ENCODE assay signal across 13 cellular contexts in genomic region chr17:82399030-82399429, GRCh38. TPM values are rescaled to one million over a fixed set of nuclear protein-coding genes. Genes with fewer than 3 reads are reported as not detected.
A peak's percentile ranks its signal among the peaks of the same experiment; 100 is the strongest.
DNase-seq lines count a peak whose midpoint lies in the region; ATAC-seq and TF ChIP-seq lines count a peak whose summit lies in the region.
"Had no signal": no experiment of that assay in that cellular context is flagged by ENCODE, and none has a peak within 500 bp of the region (broad histone marks: within the 10 kb centered on the region; RNA-seq: fewer than 3 reads in every experiment).

No MANE protein-coding gene starts in this region.

- no peaks in the 10 kb centered on the region for H3K9me3 ChIP-seq in SJSA1 (replicated peaks)
- H3K9me3 ChIP-seq in gastroesophageal sphincter, result no peaks in the 10 kb centered on the region

- H3K36me3 Mint-ChIP-seq in stimulated activated memory B cell treated with anti-CD40 and anti-IgM and Interleukin-4, amounts not matched to agents 10 μg/mL and 1 μg/mL and 100 μg/mL, for 72 hours, result peaks cover 62% of the 10 kb centered on the region

- no peak overlapping the region for H3K4me3 Mint-ChIP-seq in stimulated activated memory B cell treated with anti-CD40 and anti-IgM and Interleukin-4, amounts not matched to agents 10 μg/mL and 1 μg/mL and 100 μg/mL, for 72 hours

- H3K27ac ChIP-seq in SJSA1, result no peak overlapping the region
- H3K27ac ChIP-seq in gastroesophageal sphincter, result peak overlapping the region in 1 of 4 donors; percentile 49
- peak overlapping the region in 14 of 21 experiments; percentile 14 to 82 (median 72) for H3K27ac ChIP-seq in skin epidermis

- H3K27me3 Mint-ChIP-seq in stimulated activated memory B cell treated with anti-CD40 and anti-IgM and Interleukin-4, amounts not matched to agents 10 μg/mL and 1 μg/mL and 100 μg/mL, for 72 hours, result no peaks in the 10 kb centered on the region

- WGBS in gastroesophageal sphincter (ENCODE audit: low coverage in 1 of 2), 2 donors, result 49 to 60% methylated on average over 3 to 8 of the region's 14 CpGs

- ATAC-seq in gastroesophageal sphincter, result peak; percentile 20
- ATAC-seq in HG02588 (IDR thresholded peaks at IDR 0.05; ENCODE audit: unreplicated experiment), result no peak
- no peak for ATAC-seq in stimulated activated memory B cell treated with anti-CD40 and anti-IgM and Interleukin-4, amounts not matched to agents 10 μg/mL and 1 μg/mL and 100 μg/mL, for 72 hours
- ATAC-seq: activated CD4-positive, CD25-positive, alpha-beta regulatory T cell treated with anti-CD3 and anti-CD28 coated beads, Interleukin-2, amount 50 U/mL, for 24 hours had no signal

- no peaks in the 10 kb centered on the region for H3K9me3 Mint-ChIP-seq in stimulated activated memory B cell treated with anti-CD40 and anti-IgM and Interleukin-4, amounts not matched to agents 10 μg/mL and 1 μg/mL and 100 μg/mL, for 72 hours

- no peak overlapping the region for H3K27ac Mint-ChIP-seq in stimulated activated memory B cell treated with anti-CD40 and anti-IgM and Interleukin-4, amounts not matched to agents 10 μg/mL and 1 μg/mL and 100 μg/mL, for 72 hours

- no peak for TF ChIP-seq CTCF in gastroesophageal sphincter (IDR thresholded peaks at IDR 0.05)

- TF ChIP-seq EP300 in gastroesophageal sphincter (IDR thresholded peaks at IDR 0.05), result no peak

- DNase-seq in GM04504 (ENCODE audit: low read depth) (peak; percentile 89), SJSA1 (ENCODE audit: low read depth in 1 of 2, low spot score in 2 of 2) (peak; percentile 43 to 63), retina (no peak), 8988T (no peak)
- DNase-seq: Karpas-422, mammary epithelial cell, OCI-M1 had no signal

- peaks cover 76% of the 10 kb centered on the region for H3K36me3 ChIP-seq in SJSA1
- H3K36me3 ChIP-seq in gastroesophageal sphincter, result peaks cover 0 to 85% of the 10 kb centered on the region in 2 donors

- H3K4me1 Mint-ChIP-seq in stimulated activated memory B cell treated with anti-CD40 and anti-IgM and Interleukin-4, amounts not matched to agents 10 μg/mL and 1 μg/mL and 100 μg/mL, for 72 hours, result peaks cover 6% of the 10 kb centered on the region

- no peak for TF ChIP-seq POLR2A in gastroesophageal sphincter (IDR thresholded peaks at IDR 0.05)

- no peak overlapping the region for H3K4me3 ChIP-seq in SJSA1
- H3K4me3 ChIP-seq in gastroesophageal sphincter, result no peak overlapping the region
- H3K4me3 ChIP-seq in skin epidermis, result no peak overlapping the region

- H3K27me3 ChIP-seq in SJSA1 (replicated peaks), result no peaks in the 10 kb centered on the region
- no peaks in the 10 kb centered on the region for H3K27me3 ChIP-seq in gastroesophageal sphincter

- H3K4me1 ChIP-seq in SJSA1 (replicated peaks), result peaks cover 16% of the 10 kb centered on the region
- H3K4me1 ChIP-seq in gastroesophageal sphincter, result peaks cover 0 to 33% (median 7%) of the 10 kb centered on the region in 3 donors

RNA-seq across cellular contexts. Expression of gene HEXD, which starts 19.1 kb away (rescaled TPM):
- total RNA-seq in SJSA1 (2014; rRNA removed; shearing (Covaris generic)), result 16.3 and 21.7 TPM in 2 replicates
- 10 to 100 TPM; 13.9 to 31.9 (median 19.1) TPM for total RNA-seq in gastroesophageal sphincter

RNA-seq across cellular contexts. Expression of gene OGFOD3, which starts 19.4 kb away (rescaled TPM):
- 87.6 and 105 TPM in 2 replicates for total RNA-seq in SJSA1 (2014; rRNA removed; shearing (Covaris generic))
- total RNA-seq in gastroesophageal sphincter, result 10 to 100 TPM; 26.4 to 39.5 (median 28.8) TPM

RNA-seq across cellular contexts. Expression of gene UTS2R, which starts 27.5 kb away (rescaled TPM):
- 0.18 TPM in 1 of 2 replicates, not detected in the other for total RNA-seq in SJSA1 (2014; rRNA removed; shearing (Covaris generic))
- not detected for total RNA-seq in gastroesophageal sphincter
- total RNA-seq: mammary epithelial cell, temporal lobe had no signal

RNA-seq across cellular contexts. Expression of gene TEX19, which starts 40.0 kb away (rescaled TPM):
- 0.19 and 0.34 TPM in 2 replicates for total RNA-seq in SJSA1 (2014; rRNA removed; shearing (Covaris generic))
- total RNA-seq in gastroesophageal sphincter, result not detected
- total RNA-seq: mammary epithelial cell, temporal lobe had no signal

RNA-seq across cellular contexts. Expression of gene CYBC1, which starts 51.5 kb away (rescaled TPM):
- total RNA-seq in SJSA1 (2014; rRNA removed; shearing (Covaris generic)), result 71.4 and 106 TPM in 2 replicates
- total RNA-seq in gastroesophageal sphincter, result 10 to 100 TPM; 53.8 to 78.5 (median 59.4) TPM

Comparison
In these comparisons a context has a peak if more than half of its experiments do, and no peak if none do; other contexts are left out.
1. DNase-seq: peak in GM04504 (single experiment) and SJSA1 (2 of 2); none in retina (single experiment) and 8988T (single experiment).